13 cellular contexts compared by ENCODE assay signal in genomic region chr2:38214209-38214717, GRCh38.
DNase-seq lines count a peak whose midpoint lies in the region; ATAC-seq and TF ChIP-seq lines count a peak whose summit lies in the region.
"Had no signal": no experiment of that assay in that cellular context is flagged by ENCODE, and none has a peak within 500 bp of the region (broad histone marks: within the 10 kb centered on the region; RNA-seq: fewer than 3 reads in every experiment).

No MANE protein-coding gene starts in this region.

- H3K4me3 Mint-ChIP-seq in effector memory CD8-positive, alpha-beta T cell = peak overlapping the region in 1 of 2 donors; percentile 53
- H3K4me3 Mint-ChIP-seq in type B pancreatic cell = peak overlapping the region; percentile 0

- peaks cover 9 to 22% of the 10 kb centered on the region in 2 donors for H3K4me1 Mint-ChIP-seq in effector memory CD8-positive, alpha-beta T cell (ENCODE audit: low read depth in 2 of 2)
- peaks cover 41% of the 10 kb centered on the region for H3K4me1 Mint-ChIP-seq in type B pancreatic cell (ENCODE audit: unreplicated experiment)

- DNase-seq in stimulated activated CD4-positive, alpha-beta T cell treated with anti-CD3 and anti-CD28 coated beads, Interleukin-1b, Interleukin-23, amount 100 ng/mL, for 48 hours = peak; percentile 25
- DNase-seq in stimulated activated CD4-positive, alpha-beta T cell treated with anti-CD3 and anti-CD28 coated beads, Interleukin-12 subunit alpha, Interleukin-12 subunit beta, amount 100 ng/mL, for 4 hours = no peak
- DNase-seq in NCI-H2227 treated with DMSO at 0.1 percent for 48 hours (lab: John Stamatoyannopoulos, UW) (peak; percentile 78), type B pancreatic cell (ENCODE audit: extremely low spot score, unreplicated experiment) (no peak), HPDE6-E6E7 (ENCODE audit: extremely low spot score) (no peak), NCI-H526 treated with DMSO at 0.1 percent for 48 hours (lab: John Stamatoyannopoulos, UW) (no peak)
- DNase-seq in effector memory CD8-positive, alpha-beta T cell = no peak
- DNase-seq: CD8-positive, alpha-beta memory T cell; effector CD8-positive, alpha-beta T cell; sigmoid colon; testis had no signal

- TF ChIP-seq CTCF in type B pancreatic cell (conservative IDR thresholded peaks at IDR 0.05) = no peak

- H3K27me3 Mint-ChIP-seq in effector memory CD8-positive, alpha-beta T cell = peaks cover 19 to 20% of the 10 kb centered on the region in 2 donors
- H3K27me3 Mint-ChIP-seq in type B pancreatic cell = no peaks in the 10 kb centered on the region

- no peaks in the 10 kb centered on the region for H3K36me3 Mint-ChIP-seq in effector memory CD8-positive, alpha-beta T cell (ENCODE audit: insufficient read depth)
- H3K36me3 Mint-ChIP-seq in type B pancreatic cell = peaks cover 4% of the 10 kb centered on the region
- H3K36me3 Mint-ChIP-seq: CD8-positive, alpha-beta memory T cell had no signal

- peaks cover 0 to 4% of the 10 kb centered on the region in 2 donors for H3K9me3 Mint-ChIP-seq in effector memory CD8-positive, alpha-beta T cell
- H3K9me3 Mint-ChIP-seq in type B pancreatic cell = no peaks in the 10 kb centered on the region

- ATAC-seq in effector memory CD8-positive, alpha-beta T cell (replicated peaks) = peak; percentile 66
- ATAC-seq in GM21360 (IDR thresholded peaks at IDR 0.05; ENCODE audit: unreplicated experiment) = no peak
- ATAC-seq: K562 had no signal

- H3K27ac Mint-ChIP-seq in effector memory CD8-positive, alpha-beta T cell = peak overlapping the region; percentile 18 to 63
- H3K27ac Mint-ChIP-seq in type B pancreatic cell = peak overlapping the region; percentile 50

Comparison
In these comparisons a context has a peak if more than half of its experiments do, and no peak if none do; other contexts are left out.
1. DNase-seq: peak in stimulated activated CD4-positive, alpha-beta T cell treated with anti-CD3 and anti-CD28 coated beads, Interleukin-1b, Interleukin-23, amount 100 ng/mL, for 48 hours (single experiment) and NCI-H2227 treated with DMSO at 0.1 percent for 48 hours (single experiment); none in stimulated activated CD4-positive, alpha-beta T cell treated with anti-CD3 and anti-CD28 coated beads, Interleukin-12 subunit alpha, Interleukin-12 subunit beta, amount 100 ng/mL, for 4 hours (single experiment), effector memory CD8-positive, alpha-beta T cell (0 of 3), type B pancreatic cell (single experiment), HPDE6-E6E7 (single experiment) and NCI-H526 treated with DMSO at 0.1 percent for 48 hours (single experiment).